ENCODE assay signal across 9 cellular contexts in genomic region chr1:10866314-10867091, GRCh38.
DNase-seq lines count a peak whose midpoint lies in the region; ATAC-seq, FAIRE-seq and TF ChIP-seq lines count a peak whose summit lies in the region.
"Had no signal": no experiment of that assay in that cellular context is flagged by ENCODE, and none has a peak within 500 bp of the region (broad histone marks: within the 10 kb centered on the region; RNA-seq: fewer than 3 reads in every experiment).

No MANE protein-coding gene starts in this region.

- H3K4me3 ChIP-seq in OCI-LY1 (ENCODE audit: low read depth, low read length, poor library complexity, severe bottlenecking) (no peak overlapping the region), adipocyte (ENCODE audit: low read length) (no peak overlapping the region), iPS-20b (ENCODE audit: low read length) (peak overlapping the region; percentile 68; the same call in 1 of the 2 replicates)

- no peak for TF ChIP-seq POLR2A in GM12892 (IDR thresholded peaks at IDR 0.05; ENCODE audit: low read depth, low read length)

- peak overlapping the region; percentile 30; the same call in 1 of the 2 replicates for H3K4me2 ChIP-seq in OCI-LY1 (ENCODE audit: low read length)

- no peaks in the 10 kb centered on the region for H3K4me1 ChIP-seq in OCI-LY1 (ENCODE audit: insufficient read depth, low read length, severe bottlenecking)
- H3K4me1 ChIP-seq in adipocyte (ENCODE audit: control insufficient read depth, insufficient read depth, low read length), result peaks cover 2% of the 10 kb centered on the region
- H3K4me1 ChIP-seq in iPS-20b (ENCODE audit: insufficient read depth, low read length), result no peaks in the 10 kb centered on the region; the same call in 1 of the 2 replicates

- H3K9me2 ChIP-seq in OCI-LY1 (ENCODE audit: low read depth, low read length), result no peaks in the 10 kb centered on the region

- H3K9ac ChIP-seq in OCI-LY1 (ENCODE audit: low read length) (no peak overlapping the region), adipocyte (ENCODE audit: low read length) (no peak overlapping the region), iPS-20b (ENCODE audit: low read depth, low read length) (no peak overlapping the region)
- H3K9ac ChIP-seq: KMS-11 had no signal

- H3K9me3 ChIP-seq in OCI-LY1 (ENCODE audit: low read length) (no peaks in the 10 kb centered on the region), adipocyte (ENCODE audit: control insufficient read depth, low read length) (no peaks in the 10 kb centered on the region), iPS-20b (ENCODE audit: insufficient read depth, low read depth, low read length) (no peaks in the 10 kb centered on the region)

- no peaks in the 10 kb centered on the region for H3K36me3 ChIP-seq in OCI-LY1 (ENCODE audit: insufficient read depth, low read length)
- no peaks in the 10 kb centered on the region for H3K36me3 ChIP-seq in adipocyte (ENCODE audit: control insufficient read depth, insufficient read depth, low read length, severe bottlenecking)
- no peaks in the 10 kb centered on the region for H3K36me3 ChIP-seq in iPS-20b (ENCODE audit: insufficient read depth, low read depth, low read length)

- H3K27ac ChIP-seq in OCI-LY1 (ENCODE audit: low read depth, low read length, poor library complexity, severe bottlenecking), result no peak overlapping the region
- H3K27ac ChIP-seq in iPS-20b (ENCODE audit: low read length), result no peak overlapping the region
- H3K27ac ChIP-seq: KMS-11 had no signal

- H3F3A ChIP-seq in OCI-LY1 (ENCODE audit: insufficient read depth, low read length), result no peaks in the 10 kb centered on the region

- ATAC-seq in HG03469 (IDR thresholded peaks at IDR 0.05; ENCODE audit: unreplicated experiment), result no peak
- ATAC-seq in GM18861 (IDR thresholded peaks at IDR 0.05; ENCODE audit: unreplicated experiment), result no peak

- peak; percentile 10 for DNase-seq in EH (ENCODE audit: low read depth)
- DNase-seq in adipocyte (ENCODE audit: low read depth), result peak; percentile 30
- DNase-seq in stimulated activated CD4-positive, alpha-beta T cell treated with anti-CD3 and anti-CD28 coated beads, Interleukin-4, amount 100 ng/mL, for 24 hours, result peak; percentile 36
- DNase-seq in GM12892 (ENCODE audit: insufficient read length), result no peak

- no peaks in the 10 kb centered on the region for H4K20me1 ChIP-seq in OCI-LY1 (ENCODE audit: insufficient read depth, low read length)

- H3K79me2 ChIP-seq in OCI-LY1 (ENCODE audit: insufficient read depth, low read length), result no peaks in the 10 kb centered on the region

- TF ChIP-seq CTCF in OCI-LY1 (IDR thresholded peaks at IDR 0.05; ENCODE audit: low read length), result no peak

- H3K27me3 ChIP-seq in OCI-LY1 (ENCODE audit: insufficient read depth, low read length) (peaks cover 10% of the 10 kb centered on the region; the same call in 1 of the 2 replicates), adipocyte (replicated peaks; ENCODE audit: control insufficient read depth, insufficient read depth, low read length) (peaks cover 74% of the 10 kb centered on the region), iPS-20b (ENCODE audit: insufficient read depth, low read length) (peaks cover 68% of the 10 kb centered on the region)

- no peak overlapping the region for H2AFZ ChIP-seq in OCI-LY1 (ENCODE audit: low read length)

- FAIRE-seq in GM12892 (lab: Jason Lieb, UNC), result no peak
